In the genomic region with DNA sequence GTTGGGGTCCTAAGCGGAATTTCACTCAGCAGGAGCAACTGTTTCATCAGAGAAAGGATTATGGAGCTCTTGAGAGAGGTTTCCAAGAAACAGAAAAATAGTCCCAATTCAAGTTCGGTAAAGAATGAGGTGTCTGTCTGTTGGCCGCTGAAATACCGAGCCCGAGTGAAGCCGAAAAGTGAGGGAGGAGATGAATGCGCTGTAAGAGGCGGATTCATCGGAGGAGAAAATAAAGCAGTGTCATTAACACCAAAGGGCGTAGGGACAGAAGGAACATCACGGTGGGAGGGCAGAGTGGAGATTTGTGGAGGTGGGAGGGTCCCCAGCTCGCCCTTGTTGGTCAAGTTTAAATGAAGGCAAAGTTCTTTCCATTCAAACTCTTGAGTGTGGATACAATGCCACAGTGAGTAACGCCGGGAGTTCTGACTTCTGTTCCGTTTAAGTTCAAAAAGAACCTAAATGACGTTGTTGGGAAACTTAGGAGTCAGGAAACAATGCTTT, we compare ENCODE assay signal across 13 cellular contexts. TPM values are rescaled to one million over a fixed set of nuclear protein-coding genes. Genes with fewer than 3 reads are reported as not detected.
A peak's percentile ranks its signal among the peaks of the same experiment; 100 is the strongest.
DNase-seq lines count a peak whose midpoint lies in the region; ATAC-seq and TF ChIP-seq lines count a peak whose summit lies in the region.
"Had no signal": no experiment of that assay in that cellular context is flagged by ENCODE, and none has a peak within 500 bp of the region (broad histone marks: within the 10 kb centered on the region; RNA-seq: fewer than 3 reads in every experiment).

No MANE protein-coding gene starts in this region.

- H3K9ac ChIP-seq in skeletal muscle tissue (ENCODE audit: low read depth in 1 of 3, low read length in 3 of 3): peak overlapping the region in 2 of 3 donors; percentile 17 to 40

- DNase-seq in M059J (ENCODE audit: low read depth): peak; percentile 87
- peak; percentile 76 for DNase-seq in myocyte (ENCODE audit: low read depth)
- no peak for DNase-seq in stimulated activated CD4-positive, alpha-beta T cell treated with anti-CD3 and anti-CD28 coated beads, Interleukin-1b, Interleukin-23, amount 100 ng/mL, for 48 hours
- no peak for DNase-seq in cerebellum (ENCODE audit: low spot score)
- DNase-seq in NCI-H446 treated with DMSO at 0.1 percent for 48 hours (lab: John Stamatoyannopoulos, UW): no peak
- DNase-seq in natural killer cell treated with Interleukin-12 subunit alpha and Interleukin-12 subunit beta and Interleukin-15 and Interleukin-18, amount 100 ng/mL, for 72 hours (ENCODE audit: low spot score): no peak
- DNase-seq: activated CD4-positive, alpha-beta T cell treated with anti-CD3 and anti-CD28 coated beads for 48 hours; SHP77 treated with DMSO at 0.1 percent for 48 hours; stomach; T1000 had no signal

- no peaks in the 10 kb centered on the region for H3K36me3 ChIP-seq in skeletal muscle tissue (ENCODE audit: control insufficient read depth in 3 of 3, insufficient read depth in 3 of 3, low read length in 3 of 3)
- H3K36me3 ChIP-seq: stomach had no signal

- H3K4me1 ChIP-seq in skeletal muscle tissue (ENCODE audit: control insufficient read depth in 3 of 3, insufficient read depth in 3 of 3, low read length in 3 of 3): peaks cover 0 to 5% (median 5%) of the 10 kb centered on the region in 3 donors

- H3K4me3 Mint-ChIP-seq in brain: peak overlapping the region; percentile 7 to 66 (median 47)
- no peak overlapping the region for H3K4me3 Mint-ChIP-seq in natural killer cell treated with Interleukin-12 subunit alpha and Interleukin-12 subunit beta and Interleukin-15 and Interleukin-18, amount 100 ng/mL, for 72 hours

- peak overlapping the region in 4 of 5 experiments; percentile 28 to 89 (median 55) for H3K27ac Mint-ChIP-seq in brain
- H3K27ac Mint-ChIP-seq in natural killer cell treated with Interleukin-12 subunit alpha and Interleukin-12 subunit beta and Interleukin-15 and Interleukin-18, amount 100 ng/mL, for 72 hours: no peak overlapping the region
- H3K27ac Mint-ChIP-seq: activated naive CD4-positive, alpha-beta T cell treated with anti-CD3 and anti-CD28 coated beads, Interleukin-2, amount 50 U/mL, for 72 hours had no signal

- no peaks in the 10 kb centered on the region for H3K36me3 Mint-ChIP-seq in brain
- H3K36me3 Mint-ChIP-seq in natural killer cell treated with Interleukin-12 subunit alpha and Interleukin-12 subunit beta and Interleukin-15 and Interleukin-18, amount 100 ng/mL, for 72 hours: no peaks in the 10 kb centered on the region
- H3K36me3 Mint-ChIP-seq: activated naive CD4-positive, alpha-beta T cell treated with anti-CD3 and anti-CD28 coated beads, Interleukin-2, amount 50 U/mL, for 72 hours had no signal

- no peaks in the 10 kb centered on the region for H3K9me3 Mint-ChIP-seq in brain
- no peaks in the 10 kb centered on the region for H3K9me3 Mint-ChIP-seq in natural killer cell treated with Interleukin-12 subunit alpha and Interleukin-12 subunit beta and Interleukin-15 and Interleukin-18, amount 100 ng/mL, for 72 hours
- H3K9me3 Mint-ChIP-seq: activated naive CD4-positive, alpha-beta T cell treated with anti-CD3 and anti-CD28 coated beads, Interleukin-2, amount 50 U/mL, for 72 hours had no signal

- no peak for TF ChIP-seq CTCF in brain (conservative IDR thresholded peaks at IDR 0.05)

- H3K4me3 ChIP-seq in skeletal muscle tissue (ENCODE audit: low read length in 3 of 3): no peak overlapping the region
- H3K4me3 ChIP-seq: stomach had no signal

- no peaks in the 10 kb centered on the region for H3K27me3 ChIP-seq in skeletal muscle tissue (ENCODE audit: control insufficient read depth in 3 of 3, insufficient read depth in 3 of 3, low read length in 3 of 3)
- H3K27me3 ChIP-seq: stomach had no signal

- no peak for ATAC-seq in natural killer cell treated with Interleukin-12 subunit alpha and Interleukin-12 subunit beta and Interleukin-15 and Interleukin-18, amount 100 ng/mL, for 72 hours
- ATAC-seq: activated naive CD4-positive, alpha-beta T cell treated with anti-CD3 and anti-CD28 coated beads, Interleukin-2, amount 50 U/mL, for 72 hours had no signal

- H3K27me3 Mint-ChIP-seq in brain: peaks cover 20% of the 10 kb centered on the region
- peaks cover 6 to 15% of the 10 kb centered on the region in 2 donors for H3K27me3 Mint-ChIP-seq in natural killer cell treated with Interleukin-12 subunit alpha and Interleukin-12 subunit beta and Interleukin-15 and Interleukin-18, amount 100 ng/mL, for 72 hours

- no peak overlapping the region for H3K27ac ChIP-seq in skeletal muscle tissue (ENCODE audit: low read depth, low read length)
- H3K27ac ChIP-seq: stomach had no signal

- peaks cover 32% of the 10 kb centered on the region for H3K4me1 Mint-ChIP-seq in brain
- H3K4me1 Mint-ChIP-seq in natural killer cell treated with Interleukin-12 subunit alpha and Interleukin-12 subunit beta and Interleukin-15 and Interleukin-18, amount 100 ng/mL, for 72 hours (ENCODE audit: low read depth in 2 of 2): no peaks in the 10 kb centered on the region

- H3K9me3 ChIP-seq in skeletal muscle tissue (ENCODE audit: control insufficient read depth in 3 of 3, low read length in 3 of 3): no peaks in the 10 kb centered on the region
- H3K9me3 ChIP-seq: stomach had no signal

RNA-seq across cellular contexts. Expression of a gene that starts 15.7 kb away (rescaled TPM):
- 0.27 TPM in 1 of 2 replicates, not detected in the other for total RNA-seq in M059J (2014; rRNA removed; shearing (Covaris generic))
- polyA plus RNA-seq in brain (ENCODE audit: insufficient read depth, low read depth, low replicate concordance): 12.6 TPM
- total RNA-seq in myocyte (0.70 and 0.94 TPM in 2 replicates), skeletal muscle tissue (under 0.01 TPM), cerebellum (4.2 TPM)
- 3.0 TPM for polyA plus RNA-seq in myocyte (2012)
- under 1 TPM; 0.22 to 0.26 TPM for total RNA-seq in natural killer cell treated with Interleukin-12 subunit alpha and Interleukin-12 subunit beta and Interleukin-15 and Interleukin-18, amount 100 ng/mL, for 72 hours

Comparison
In these comparisons a context has a peak if more than half of its experiments do, and no peak if none do; other contexts are left out.
1. DNase-seq: peak in M059J (single experiment) and myocyte (single experiment); none in stimulated activated CD4-positive, alpha-beta T cell treated with anti-CD3 and anti-CD28 coated beads, Interleukin-1b, Interleukin-23, amount 100 ng/mL, for 48 hours (single experiment), cerebellum (single experiment), NCI-H446 treated with DMSO at 0.1 percent for 48 hours (single experiment) and natural killer cell treated with Interleukin-12 subunit alpha and Interleukin-12 subunit beta and Interleukin-15 and Interleukin-18, amount 100 ng/mL, for 72 hours (single experiment).
2. H3K27ac Mint-ChIP-seq: peak in brain (4 of 5); none in natural killer cell treated with Interleukin-12 subunit alpha and Interleukin-12 subunit beta and Interleukin-15 and Interleukin-18, amount 100 ng/mL, for 72 hours (0 of 2).